ENCODE assay signal across 1 cellular context in genomic region chr22:30680998-30681770, GRCh38.
TF ChIP-seq lines count a peak whose summit lies in the region.

No MANE protein-coding gene starts in this region.

TF ChIP-seq in HepG2, 621 proteins besides CTCF, POLR2A, EP300 and RAD21:
- TF ChIP-seq HHEX (CRISPR knock-in tag; IDR thresholded peaks at IDR 0.05) (no peak), ARID3A (IDR thresholded peaks at IDR 0.05; ENCODE audit: low read depth, low read length) (no peak), IRF9 (CRISPR knock-in tag; IDR thresholded peaks at IDR 0.05; ENCODE audit: borderline replicate concordance) (no peak), RNF2 (conservative IDR thresholded peaks at IDR 0.05; ENCODE audit: low read depth) (no peak), DZIP1 (CRISPR knock-in tag; IDR thresholded peaks at IDR 0.05) (no peak), HIVEP1 (CRISPR knock-in tag; IDR thresholded peaks at IDR 0.05) (no peak), MYPOP (CRISPR knock-in tag; IDR thresholded peaks at IDR 0.05) (no peak), NFATC3 (CRISPR knock-in tag; IDR thresholded peaks at IDR 0.05) (no peak), ZNF160 (CRISPR knock-in tag; IDR thresholded peaks at IDR 0.05) (no peak), ZFP62 (CRISPR knock-in tag; IDR thresholded peaks at IDR 0.05) (no peak), CENPBD1 (CRISPR knock-in tag; IDR thresholded peaks at IDR 0.05; ENCODE audit: borderline replicate concordance, low read depth) (no peak), NCOA1 (CRISPR knock-in tag; IDR thresholded peaks at IDR 0.05) (no peak), HNRNPK (IDR thresholded peaks at IDR 0.05; ENCODE audit: low read depth, low read length, poor library complexity, severe bottlenecking) (no peak), ZNF782 (CRISPR knock-in tag; IDR thresholded peaks at IDR 0.05; ENCODE audit: borderline replicate concordance) (no peak), FOSL1 (CRISPR knock-in tag; IDR thresholded peaks at IDR 0.05; ENCODE audit: borderline replicate concordance) (no peak), POGK (CRISPR knock-in tag; conservative IDR thresholded peaks at IDR 0.05) (no peak), THRA (CRISPR knock-in tag; IDR thresholded peaks at IDR 0.05; ENCODE audit: borderline replicate concordance) (no peak), RBM22 (optimal IDR thresholded peaks at IDR 0.05; ENCODE audit: low read length) (no peak), IRF1 (CRISPR knock-in tag; IDR thresholded peaks at IDR 0.05; ENCODE audit: low read depth) (no peak), ZSCAN30 (CRISPR knock-in tag; IDR thresholded peaks at IDR 0.05) (no peak)
